In the genomic region with DNA sequence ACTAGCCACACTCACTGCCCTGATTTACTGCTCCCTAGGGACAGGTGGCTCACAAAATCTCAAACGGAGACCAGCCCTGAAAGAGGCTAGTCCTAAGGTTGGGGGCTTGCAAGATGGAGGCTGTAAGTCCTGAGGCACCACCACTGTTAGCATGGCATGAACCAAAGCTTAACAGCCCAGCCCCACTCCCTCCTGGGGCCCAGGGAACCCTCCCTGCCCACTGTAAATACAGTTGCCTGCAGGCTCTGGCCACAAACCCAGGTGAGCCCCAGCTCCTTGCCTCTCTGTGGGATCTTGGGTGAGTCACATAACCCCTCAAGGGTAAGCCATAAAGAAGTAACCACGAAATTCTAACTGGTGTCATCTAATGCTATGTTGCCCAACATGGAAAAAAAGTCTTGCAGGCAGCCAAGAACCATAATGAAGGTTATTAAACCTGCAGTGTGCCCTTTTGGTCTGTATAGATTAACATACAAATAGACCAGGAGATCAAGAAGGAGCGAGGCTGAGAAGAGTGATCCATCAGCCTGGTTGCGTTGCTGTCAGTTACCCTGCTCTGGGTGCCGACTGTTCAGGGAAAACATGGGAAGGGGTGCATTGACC, we compare ENCODE assay signal across 1 cellular context.
TF ChIP-seq lines count a peak whose summit lies in the region.

No MANE protein-coding gene starts in this region.

TF ChIP-seq in HepG2, 621 proteins besides CTCF, POLR2A, EP300 and RAD21:
- TF ChIP-seq SOX6 (IDR thresholded peaks at IDR 0.05): no peak
- no peak for TF ChIP-seq SOX6 (CRISPR knock-in tag; IDR thresholded peaks at IDR 0.05)
- peak; percentile 81 for TF ChIP-seq RBM22 (optimal IDR thresholded peaks at IDR 0.05; ENCODE audit: low read length)
